Comparison of ENCODE assay signal across 21 cellular contexts in the genomic region with DNA sequence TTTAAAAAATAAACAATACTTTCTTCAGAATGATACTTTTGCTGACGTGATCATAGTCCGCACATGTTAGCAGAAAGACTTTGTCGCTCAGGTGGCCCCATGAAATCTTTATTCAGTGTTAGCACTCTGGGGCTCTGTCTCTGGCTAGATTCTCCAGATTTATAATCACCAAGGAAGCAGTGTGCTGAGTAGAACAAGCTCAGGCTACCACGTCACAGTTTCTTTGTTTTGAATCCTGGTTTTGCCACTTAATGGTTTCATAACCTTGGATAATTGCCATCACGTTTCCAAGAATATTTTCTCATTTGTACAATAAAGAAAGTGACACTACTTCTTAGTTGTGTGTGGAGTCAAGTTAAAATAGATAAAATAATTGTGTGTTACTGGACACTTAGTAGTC. TPM values are rescaled to one million over a fixed set of nuclear protein-coding genes. Genes with fewer than 3 reads are reported as not detected.
DNase-seq lines count a peak whose midpoint lies in the region; ATAC-seq, FAIRE-seq and TF ChIP-seq lines count a peak whose summit lies in the region.
"Had no signal": no experiment of that assay in that cellular context is flagged by ENCODE, and none has a peak within 500 bp of the region (broad histone marks: within the 10 kb centered on the region; RNA-seq: fewer than 3 reads in every experiment).

No MANE protein-coding gene starts in this region.

- H3K27me3 ChIP-seq in bronchial epithelial cell (ENCODE audit: control insufficient read depth, insufficient read depth, low read length) (no peaks in the 10 kb centered on the region), thyroid gland (no peaks in the 10 kb centered on the region), heart left ventricle (no peaks in the 10 kb centered on the region)
- H3K27me3 ChIP-seq: SJCRH30 had no signal

- DNase-seq in amniotic epithelial cell (ENCODE audit: low read depth) = peak; percentile 10
- peak; percentile 82 for DNase-seq in bronchial epithelial cell (ENCODE audit: low read depth)
- DNase-seq in fibroblast of the aortic adventitia (ENCODE audit: low read depth) = peak; percentile 39
- DNase-seq in thyroid gland = no peak
- DNase-seq in NCI-H1436 (lab: John Stamatoyannopoulos, UW) = no peak
- DNase-seq in heart left ventricle = no peak
- DNase-seq: ACHN; C1 segment of cervical spinal cord; CD8-positive, alpha-beta memory T cell; GM23248; KG1; MV-4-11; NCI-H1417 treated with DMSO at 0.1 percent for 48 hours; NCI-H2029; NCI-H2171 treated with DMSO at 0.1 percent for 48 hours; NCI-H446; NCI-H526 treated with DMSO at 0.1 percent for 48 hours; SJCRH30 had no signal

- TF ChIP-seq CTCF in bronchial epithelial cell (IDR thresholded peaks at IDR 0.05; ENCODE audit: insufficient read depth, low read length, severe bottlenecking) (no peak), fibroblast of the aortic adventitia (IDR thresholded peaks at IDR 0.05; ENCODE audit: insufficient read depth, low read length) (no peak), thyroid gland (IDR thresholded peaks at IDR 0.05) (no peak), heart left ventricle (IDR thresholded peaks at IDR 0.05) (no peak)

- peak overlapping the region; percentile 28 to 44 (median 31) for H3K27ac ChIP-seq in thyroid gland
- no peak overlapping the region for H3K27ac ChIP-seq in heart left ventricle
- H3K27ac ChIP-seq: GM23248, RWPE1, SJCRH30 had no signal

- no peak for ATAC-seq in GM21447 (IDR thresholded peaks at IDR 0.05; ENCODE audit: unreplicated experiment)
- no peak for ATAC-seq in heart left ventricle

- 60 to 66% methylated on average over 5 of the region's 5 CpGs for WGBS in thyroid gland, 2 donors
- 74 to 81% (median 76%) methylated on average over 5 of the region's 5 CpGs for WGBS in heart left ventricle, 4 donors

- H3K4me3 ChIP-seq in bronchial epithelial cell (ENCODE audit: low read depth, low read length) = no peak overlapping the region
- no peak overlapping the region for H3K4me3 ChIP-seq in fibroblast of the aortic adventitia (ENCODE audit: low read depth, low read length)
- no peak overlapping the region for H3K4me3 ChIP-seq in thyroid gland (replicated peaks in 1 of 3)
- no peak overlapping the region for H3K4me3 ChIP-seq in heart left ventricle
- H3K4me3 ChIP-seq: GM23248, HAP-1, SJCRH30 had no signal

- FAIRE-seq in bronchial epithelial cell (lab: Jason Lieb, UNC) = no peak

- H3K9me3 ChIP-seq in thyroid gland = no peaks in the 10 kb centered on the region
- no peaks in the 10 kb centered on the region for H3K9me3 ChIP-seq in heart left ventricle
- H3K9me3 ChIP-seq: HAP-1, SJCRH30 had no signal

- intact Hi-C loops in thyroid gland (cut with DNase I) = no loop called here
- intact Hi-C loops in heart left ventricle (cut with DNase I) = no loop called here

- peak in 1 of 2 donors; percentile 33 for TF ChIP-seq POLR2A in thyroid gland (IDR thresholded peaks at IDR 0.05)
- no peak for TF ChIP-seq POLR2A in heart left ventricle (IDR thresholded peaks at IDR 0.05)

- peaks cover 41 to 42% of the 10 kb centered on the region in 2 donors for H3K4me1 ChIP-seq in thyroid gland
- no peaks in the 10 kb centered on the region for H3K4me1 ChIP-seq in heart left ventricle
- H3K4me1 ChIP-seq: HAP-1, SJCRH30 had no signal

- H3K36me3 ChIP-seq in bronchial epithelial cell (ENCODE audit: control insufficient read depth, insufficient read depth, low read length) = no peaks in the 10 kb centered on the region
- H3K36me3 ChIP-seq in thyroid gland = no peaks in the 10 kb centered on the region
- H3K36me3 ChIP-seq in heart left ventricle = no peaks in the 10 kb centered on the region
- H3K36me3 ChIP-seq: HAP-1, SJCRH30 had no signal

RNA-seq across cellular contexts. Expression of a gene that starts 3.9 kb away (rescaled TPM):
- 0.53 and 7.3 TPM in 2 replicates for total RNA-seq in bronchial epithelial cell
- total RNA-seq in fibroblast of the aortic adventitia (ENCODE audit: low replicate concordance) = 0.25 TPM in 1 of 2 replicates, not detected in the other
- 100 to 1,000 TPM in 3 of 4 donors, 10 to 100 TPM in 1; 90.5 to 169 (median 139) TPM for total RNA-seq in thyroid gland
- not detected for total RNA-seq in heart left ventricle
- polyA plus RNA-seq in heart left ventricle = not detected
- total RNA-seq: CD8-positive, alpha-beta memory T cell; GM23248; SJCRH30 had no signal
- polyA plus RNA-seq: CD8-positive, alpha-beta memory T cell had no signal

Comparison
In these comparisons a context has a peak if more than half of its experiments do, and no peak if none do; other contexts are left out.
1. DNase-seq: peak in amniotic epithelial cell (single experiment), bronchial epithelial cell (single experiment) and fibroblast of the aortic adventitia (single experiment); none in thyroid gland (0 of 2), NCI-H1436 (single experiment) and heart left ventricle (0 of 5).
2. H3K27ac ChIP-seq: peak in thyroid gland (3 of 3); none in heart left ventricle (0 of 12).
3. RNA of a gene that starts 3.9 kb away (total RNA-seq): 90.5 to 169 TPM in thyroid gland; 0.53 to 7.3 TPM in bronchial epithelial cell, 0.25 TPM in fibroblast of the aortic adventitia and not detected in heart left ventricle; every median in the first group is over 10 times any median in the second.